ENCODE assay signal across 6 cellular contexts in genomic region chr16:19560078-19560477, GRCh38.
"Had no signal": no experiment of that assay in that cellular context is flagged by ENCODE, and none has a peak within 500 bp of the region (broad histone marks: within the 10 kb centered on the region; RNA-seq: fewer than 3 reads in every experiment).

No MANE protein-coding gene starts in this region.

- FAIRE-seq: H1, H54, HTR-8/SVneo had no signal

- H3K4me2 ChIP-seq: GM23338 had no signal

- H3K27ac Mint-ChIP-seq: GM23338, H9 had no signal

- H3K4me3 ChIP-seq: GM23338 had no signal

- H3K27me3 Mint-ChIP-seq: IgD-negative memory B cell had no signal

- H3K4me3 Mint-ChIP-seq: GM23338, H9 had no signal

- H2AFZ ChIP-seq: GM23338 had no signal

- ATAC-seq: GM23338 had no signal

- DNase-seq: H9 had no signal
